Comparison of ENCODE assay signal across 12 cellular contexts in genomic region chr19:2123682-2124387, GRCh38. TPM values are rescaled to one million over a fixed set of nuclear protein-coding genes. Genes with fewer than 3 reads are reported as not detected.
DNase-seq lines count a peak whose midpoint lies in the region; ATAC-seq and TF ChIP-seq lines count a peak whose summit lies in the region.
"Had no signal": no experiment of that assay in that cellular context is flagged by ENCODE, and none has a peak within 500 bp of the region (broad histone marks: within the 10 kb centered on the region; RNA-seq: fewer than 3 reads in every experiment).

No MANE protein-coding gene starts in this region.

- H3K27ac ChIP-seq in RWPE1: no peak overlapping the region
- H3K27ac ChIP-seq: BLaER1, ovary, stomach had no signal

- CTCF ChIA-PET in RWPE1 (lab: Yijun Ruan, JAX): interaction anchor here (0.5 kb wide), 1 partner anchor 516 kb away, joined by 4 read pairs; no protein-coding TSS in a partner anchor

- DNase-seq in Caki2 (ENCODE audit: low read depth) (peak; percentile 8), RWPE1 (ENCODE audit: low spot score) (peak; percentile 11), iPS-NIHi11 (ENCODE audit: low spot score) (peak; percentile 93), NOMO-1 treated with DMSO at 0.1 percent for 48 hours (lab: John Stamatoyannopoulos, UW; ENCODE audit: unreplicated experiment) (no peak), middle frontal gyrus (ENCODE audit: extremely low spot score, low spot score) (no peak)
- DNase-seq: GOT3; left cardiac atrium; ovary; stimulated activated CD4-positive, alpha-beta T cell treated with anti-CD3 and anti-CD28 coated beads, Interleukin-2, amount 100 ng/mL, for 24 hours; stomach had no signal

- no peak for ATAC-seq in HG02678 (IDR thresholded peaks at IDR 0.05; ENCODE audit: unreplicated experiment)

- POLR2A ChIA-PET in RWPE1 (lab: Yijun Ruan, JAX; ENCODE audit: low non-redundant PET): no interaction called here

- in situ Hi-C loops in Caki2 (cut with HindIII; ENCODE audit: low pct_unique_long_range_greater_than_20kb, low sequenced_read_pairs): no loop called here

- TF ChIP-seq CTCF in RWPE1 (conservative IDR thresholded peaks at IDR 0.05; ENCODE audit: low read depth): no peak

RNA-seq across cellular contexts. Expression of gene IZUMO4, which starts 27.1 kb away (rescaled TPM):
- total RNA-seq in Caki2 (2014; rRNA removed; shearing (Covaris generic); ENCODE audit: low replicate concordance): not detected in 2 replicates

RNA-seq across cellular contexts. Expression of gene AP3D1, which starts 27.5 kb away (rescaled TPM):
- total RNA-seq in Caki2 (2014; rRNA removed; shearing (Covaris generic); ENCODE audit: low replicate concordance): 59.0 and 69.3 TPM in 2 replicates

RNA-seq across cellular contexts. Expression of gene MOB3A, which starts 27.7 kb away (rescaled TPM):
- total RNA-seq in Caki2 (2014; rRNA removed; shearing (Covaris generic); ENCODE audit: low replicate concordance): 13.3 and 28.9 TPM in 2 replicates

RNA-seq across cellular contexts. Expression of gene DOT1L, which starts 39.9 kb away (rescaled TPM):
- total RNA-seq in Caki2 (2014; rRNA removed; shearing (Covaris generic); ENCODE audit: low replicate concordance): 5.2 and 7.5 TPM in 2 replicates

Comparison
In these comparisons a context has a peak if more than half of its experiments do, and no peak if none do; other contexts are left out.
1. DNase-seq: peak in Caki2 (single experiment), RWPE1 (single experiment) and iPS-NIHi11 (single experiment); none in NOMO-1 treated with DMSO at 0.1 percent for 48 hours (single experiment) and middle frontal gyrus (single experiment).